ENCODE assay signal across 8 cellular contexts in the genomic region with DNA sequence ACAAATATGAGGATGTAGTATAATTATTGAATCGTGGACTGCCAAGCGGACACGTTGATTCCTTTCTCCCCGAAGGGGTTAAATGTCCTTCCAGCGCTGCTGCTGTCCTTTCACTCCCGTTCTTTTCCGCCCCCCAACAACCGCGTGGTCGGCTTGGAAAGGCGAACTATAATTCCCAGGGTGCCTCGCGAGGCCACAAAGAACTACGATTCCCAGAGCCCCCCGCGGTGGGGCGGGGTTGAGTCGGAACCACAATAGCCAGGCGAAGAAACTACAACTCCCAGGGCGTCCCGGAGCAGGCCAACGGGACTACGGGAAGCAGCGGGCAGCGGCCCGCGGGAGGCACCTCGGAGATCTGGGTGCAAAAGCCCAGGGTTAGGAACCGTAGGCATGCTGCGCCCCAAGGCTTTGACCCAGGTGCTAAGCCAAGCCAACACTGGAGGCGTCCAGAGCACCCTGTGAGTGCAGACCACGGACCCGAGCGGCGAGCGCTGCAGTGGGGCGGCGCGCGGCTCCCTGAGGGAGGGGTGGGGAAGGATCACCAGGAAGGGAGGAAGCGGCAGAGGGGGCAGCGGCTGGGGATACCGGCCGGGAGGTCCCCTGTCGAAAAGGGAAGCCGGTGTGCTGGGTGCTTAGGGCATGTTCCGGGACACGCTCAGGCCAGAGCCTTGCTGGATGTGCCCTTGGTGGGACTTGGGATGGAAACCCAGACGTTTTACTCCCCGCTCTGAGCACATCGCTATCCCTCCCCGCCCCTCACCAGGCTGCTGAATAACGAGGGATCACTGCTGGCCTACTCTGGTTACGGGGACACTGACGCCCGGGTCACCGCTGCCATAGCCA. TPM values are rescaled to one million over a fixed set of nuclear protein-coding genes. Genes with fewer than 3 reads are reported as not detected.
A peak's percentile ranks its signal among the peaks of the same experiment; 100 is the strongest.
DNase-seq lines count a peak whose midpoint lies in the region; ATAC-seq and TF ChIP-seq lines count a peak whose summit lies in the region.

A gene (plus strand): TSS at position 283 of the 843 bp plus-strand sequence. CDS start 108 bp downstream, at position 391.

- POLR2A ChIA-PET in OCI-LY7 (lab: Charles Lee), result no interaction called here

- ATAC-seq in GM21526 (IDR thresholded peaks at IDR 0.05; ENCODE audit: low FRiP score, unreplicated experiment), result peak; percentile 53

- peak within 1 kb of the TSS; percentile 81 for H3K4me3 ChIP-seq in OCI-LY7 (ENCODE audit: low read depth, low read length, poor library complexity, severe bottlenecking)
- H3K4me3 ChIP-seq in mononuclear cell (ENCODE audit: low read length), result peak within 1 kb of the TSS; percentile 92

- H3K9me2 ChIP-seq in OCI-LY7 (ENCODE audit: insufficient read depth, low read length), result no peaks in the 10 kb centered on the region

- TSS peak; percentile 64 for BruUV-seq in OCI-LY7 (replicated peaks; lab: Mats Ljungman, UMichigan)

- intact Hi-C loops in OCI-LY7 (cut with micrococcal nuclease; ENCODE audit: unreplicated experiment), result loop anchor here (2.0 kb wide), 2 partner anchors 34 to 120 kb away; a partner anchor contains a TSS

- H3K9me3 ChIP-seq in OCI-LY7 (ENCODE audit: low read length), result no peaks in the 10 kb centered on the region
- H3K9me3 ChIP-seq in mononuclear cell (ENCODE audit: low read depth, low read length), result no peaks in the 10 kb centered on the region

- peak within 1 kb of the TSS; percentile 86 for H3K27ac ChIP-seq in OCI-LY7 (ENCODE audit: low read depth, low read length, poor library complexity, severe bottlenecking)

- H4K20me1 ChIP-seq in OCI-LY7 (ENCODE audit: insufficient read depth, low read length), result no peaks in the 10 kb centered on the region

- DNase-seq in D341Med (ENCODE audit: low spot score) (peak; percentile 97), HuH-7.5 (ENCODE audit: low spot score) (peak; percentile 96), OCI-LY7 (ENCODE audit: low spot score) (peak; percentile 97), activated T-cell treated with anti-CD3 and anti-CD28 coated beads for 1 hour (ENCODE audit: low read depth) (peak; percentile 96), epidermal melanocyte (ENCODE audit: insufficient read length, low spot score) (peak; percentile 94)
- peak; percentile 89 for DNase-seq in stimulated activated CD8-positive, alpha-beta memory T cell treated with anti-CD3 and anti-CD28 coated beads, Interleukin-4, amount 100 ng/mL, for 1 hour (ENCODE audit: low read depth in 2 of 2, low spot score in 1 of 2)

- CTCF ChIA-PET in OCI-LY7 (lab: Charles Lee; ENCODE audit: unreplicated experiment), result no interaction called here

- H3K79me2 ChIP-seq in OCI-LY7 (ENCODE audit: insufficient read depth, low read depth, low read length), result peaks cover 21% of the 10 kb centered on the region; the same call in 1 of the 2 replicates

- peak within 1 kb of the TSS; percentile 95 for H3K4me2 ChIP-seq in OCI-LY7 (ENCODE audit: low read length)

- peak within 1 kb of the TSS; percentile 59 for H2AFZ ChIP-seq in OCI-LY7 (ENCODE audit: low read length)

- TF ChIP-seq CTCF in OCI-LY7 (conservative IDR thresholded peaks at IDR 0.05; ENCODE audit: low read length), result no peak

- H3K4me1 ChIP-seq in OCI-LY7 (ENCODE audit: insufficient read depth, low read length, poor library complexity, severe bottlenecking) (peaks cover 21% of the 10 kb centered on the region), mononuclear cell (ENCODE audit: insufficient read depth, low read length) (peaks cover 24% of the 10 kb centered on the region)

- peaks cover 11% of the 10 kb centered on the region; the same call in 1 of the 2 replicates for H3K36me3 ChIP-seq in OCI-LY7 (ENCODE audit: insufficient read depth, low read length)

- H3K27me3 ChIP-seq in mononuclear cell (ENCODE audit: insufficient read depth, low read length), result no peaks in the 10 kb centered on the region

RNA-seq across cellular contexts. Expression of the gene that starts here (rescaled TPM):
- 71.3 and 103 TPM in 2 replicates for total RNA-seq in OCI-LY7 (2014; rRNA removed; shearing (Covaris generic))
- 52.1 and 55.2 TPM in 2 replicates for total RNA-seq in OCI-LY7 (2022)
- total RNA-seq in mononuclear cell, result 16.6 TPM

Comparison
In these comparisons a context has a peak if more than half of its experiments do, and no peak if none do; other contexts are left out.
1. Peak in every context shown above with its lines: DNase-seq, ATAC-seq, H3K4me3 ChIP-seq and H3K27ac ChIP-seq.